In genomic region chr5:77635617-77636422, GRCh38 we compare ENCODE assay signal across 17 cellular contexts. TPM values are rescaled to one million over a fixed set of nuclear protein-coding genes. Genes with fewer than 3 reads are reported as not detected.
DNase-seq lines count a peak whose midpoint lies in the region; FAIRE-seq and TF ChIP-seq lines count a peak whose summit lies in the region.
"Had no signal": no experiment of that assay in that cellular context is flagged by ENCODE, and none has a peak within 500 bp of the region (broad histone marks: within the 10 kb centered on the region; RNA-seq: fewer than 3 reads in every experiment).

No MANE protein-coding gene starts in this region.

- H3K36me3 ChIP-seq in H7 (replicated peaks; ENCODE audit: control insufficient read depth, insufficient read depth, low read length) (no peaks in the 10 kb centered on the region), small intestine (ENCODE audit: control insufficient read depth in 2 of 2, insufficient read depth in 2 of 2, low read length in 2 of 2) (no peaks in the 10 kb centered on the region)
- H3K36me3 ChIP-seq: spleen had no signal

- H3K4me1 Mint-ChIP-seq in activated CD4-positive, alpha-beta T cell treated with anti-CD3 and anti-CD28 coated beads, Interleukin-2, amount 10 ng/mL, durations not matched to agents 7 days and 5 days: peaks cover 17% of the 10 kb centered on the region
- peaks cover 30% of the 10 kb centered on the region for H3K4me1 Mint-ChIP-seq in nephron progenitor cell

- peaks cover 5% of the 10 kb centered on the region for H3K9me3 Mint-ChIP-seq in activated CD4-positive, alpha-beta T cell treated with anti-CD3 and anti-CD28 coated beads, Interleukin-2, amount 10 ng/mL, durations not matched to agents 7 days and 5 days
- H3K9me3 Mint-ChIP-seq in nephron progenitor cell: peaks cover 11% of the 10 kb centered on the region

- H3K27me3 Mint-ChIP-seq in activated CD4-positive, alpha-beta T cell treated with anti-CD3 and anti-CD28 coated beads, Interleukin-2, amount 10 ng/mL, durations not matched to agents 7 days and 5 days: peaks cover 71% of the 10 kb centered on the region
- H3K27me3 Mint-ChIP-seq in nephron progenitor cell (ENCODE audit: low read depth, poor library complexity): peaks cover 100% of the 10 kb centered on the region

- no peak for FAIRE-seq in small intestine (lab: Jason Lieb, UNC)

- no peak overlapping the region for H3K4me3 Mint-ChIP-seq in activated CD4-positive, alpha-beta T cell treated with anti-CD3 and anti-CD28 coated beads, Interleukin-2, amount 10 ng/mL, durations not matched to agents 7 days and 5 days
- H3K4me3 Mint-ChIP-seq in nephron progenitor cell: no peak overlapping the region

- H3K4me3 ChIP-seq in H7 (ENCODE audit: insufficient read depth, low read depth, low read length) (no peak overlapping the region), small intestine (ENCODE audit: low read depth in 1 of 2, low read length in 2 of 2) (no peak overlapping the region)
- H3K4me3 ChIP-seq: hepatocyte had no signal

- peaks cover 2% of the 10 kb centered on the region for H3K9me3 ChIP-seq in small intestine (ENCODE audit: control insufficient read depth, low read depth)

- TF ChIP-seq CTCF in nephron progenitor cell (IDR thresholded peaks at IDR 0.05): no peak

- peaks cover 0 to 3% of the 10 kb centered on the region in 2 donors for H3K4me1 ChIP-seq in small intestine (ENCODE audit: control insufficient read depth in 2 of 2, insufficient read depth in 1 of 2, low read depth in 1 of 2, low read length in 1 of 2)

- peaks cover 100% of the 10 kb centered on the region for H3K27me3 ChIP-seq in H7 (ENCODE audit: control insufficient read depth, insufficient read depth, low read length)
- H3K27me3 ChIP-seq in small intestine (ENCODE audit: control insufficient read depth in 2 of 2, insufficient read depth in 2 of 2, low read length in 2 of 2): peaks cover 16 to 63% of the 10 kb centered on the region in 2 donors

- POLR2A ChIA-PET in activated CD4-positive, alpha-beta T cell treated with anti-CD3 and anti-CD28 coated beads, Interleukin-2, amount 10 ng/mL, durations not matched to agents 7 days and 5 days (lab: Charles Lee): no interaction called here

- CTCF ChIA-PET in activated CD4-positive, alpha-beta T cell treated with anti-CD3 and anti-CD28 coated beads, Interleukin-2, amount 10 ng/mL, durations not matched to agents 7 days and 5 days (lab: Charles Lee): interaction anchor here (0.5 kb wide), 1 partner anchor 199 kb away, joined by 4 read pairs; no protein-coding TSS in a partner anchor

- no peak overlapping the region for H3K27ac ChIP-seq in small intestine (ENCODE audit: low read depth in 1 of 2, low read length in 1 of 2)
- H3K27ac ChIP-seq: hepatocyte, spleen had no signal

- H3K36me3 Mint-ChIP-seq in activated CD4-positive, alpha-beta T cell treated with anti-CD3 and anti-CD28 coated beads, Interleukin-2, amount 10 ng/mL, durations not matched to agents 7 days and 5 days (ENCODE audit: low read depth): peaks cover 9% of the 10 kb centered on the region
- no peaks in the 10 kb centered on the region for H3K36me3 Mint-ChIP-seq in nephron progenitor cell (ENCODE audit: low read depth)

- WGBS in small intestine, 3 donors: 16 to 27% (median 24%) methylated on average over 20 of the region's 20 CpGs

- no peak for DNase-seq in activated CD4-positive, alpha-beta T cell treated with anti-CD3 and anti-CD28 coated beads, Interleukin-2, amount 10 ng/mL, durations not matched to agents 7 days and 5 days
- no peak for DNase-seq in activated CD4-positive, alpha-beta T cell treated with anti-CD3 and anti-CD28 coated beads, Interleukin-2, amount 50 U/mL, for 1 hour
- peak; percentile 57 for DNase-seq in H7
- DNase-seq in amniotic epithelial cell (ENCODE audit: low read depth): peak; percentile 10
- peak; percentile 50 for DNase-seq in nephron progenitor cell
- DNase-seq in NCI-H2107 treated with DMSO at 0.1 percent for 48 hours (lab: John Stamatoyannopoulos, UW; ENCODE audit: unreplicated experiment): no peak
- no peak for DNase-seq in small intestine
- no peak for DNase-seq in HuH-7.5 (ENCODE audit: low spot score)
- DNase-seq: activated naive CD4-positive, alpha-beta T cell treated with anti-CD3 and anti-CD28 coated beads, Interleukin-2, amount 50 U/mL, for 16 hours; spleen; stimulated activated naive CD4-positive, alpha-beta T cell treated with Interleukin-2 at 50 U/mL for 16 hours had no signal

- peak overlapping the region; percentile 57 for H3K27ac Mint-ChIP-seq in activated CD4-positive, alpha-beta T cell treated with anti-CD3 and anti-CD28 coated beads, Interleukin-2, amount 10 ng/mL, durations not matched to agents 7 days and 5 days
- H3K27ac Mint-ChIP-seq in nephron progenitor cell: no peak overlapping the region

RNA-seq across cellular contexts. Expression of gene OTP, which starts 2.7 kb away (rescaled TPM):
- total RNA-seq in activated CD4-positive, alpha-beta T cell treated with anti-CD3 and anti-CD28 coated beads, Interleukin-2, amount 10 ng/mL, durations not matched to agents 7 days and 5 days: not detected
- not detected in 2 replicates for total RNA-seq in H7 (2014; rRNA removed; shearing (Covaris generic))
- polyA plus RNA-seq in small intestine: not detected
- total RNA-seq: fibroblast of lung, hepatocyte, M059J, NCI-H460, SK-MEL-5, spleen, urinary bladder had no signal
- polyA plus RNA-seq: fibroblast of lung, hepatocyte, spleen, urinary bladder had no signal

Comparison
In these comparisons a context has a peak if more than half of its experiments do, and no peak if none do; other contexts are left out.
1. DNase-seq: peak in H7 (single experiment), amniotic epithelial cell (single experiment) and nephron progenitor cell (single experiment); none in activated CD4-positive, alpha-beta T cell treated with anti-CD3 and anti-CD28 coated beads, Interleukin-2, amount 10 ng/mL, durations not matched to agents 7 days and 5 days (single experiment), activated CD4-positive, alpha-beta T cell treated with anti-CD3 and anti-CD28 coated beads, Interleukin-2, amount 50 U/mL, for 1 hour (single experiment), NCI-H2107 treated with DMSO at 0.1 percent for 48 hours (single experiment), small intestine (single experiment) and HuH-7.5 (single experiment).